Comparison of ENCODE assay signal across 8 cellular contexts in the genomic region with DNA sequence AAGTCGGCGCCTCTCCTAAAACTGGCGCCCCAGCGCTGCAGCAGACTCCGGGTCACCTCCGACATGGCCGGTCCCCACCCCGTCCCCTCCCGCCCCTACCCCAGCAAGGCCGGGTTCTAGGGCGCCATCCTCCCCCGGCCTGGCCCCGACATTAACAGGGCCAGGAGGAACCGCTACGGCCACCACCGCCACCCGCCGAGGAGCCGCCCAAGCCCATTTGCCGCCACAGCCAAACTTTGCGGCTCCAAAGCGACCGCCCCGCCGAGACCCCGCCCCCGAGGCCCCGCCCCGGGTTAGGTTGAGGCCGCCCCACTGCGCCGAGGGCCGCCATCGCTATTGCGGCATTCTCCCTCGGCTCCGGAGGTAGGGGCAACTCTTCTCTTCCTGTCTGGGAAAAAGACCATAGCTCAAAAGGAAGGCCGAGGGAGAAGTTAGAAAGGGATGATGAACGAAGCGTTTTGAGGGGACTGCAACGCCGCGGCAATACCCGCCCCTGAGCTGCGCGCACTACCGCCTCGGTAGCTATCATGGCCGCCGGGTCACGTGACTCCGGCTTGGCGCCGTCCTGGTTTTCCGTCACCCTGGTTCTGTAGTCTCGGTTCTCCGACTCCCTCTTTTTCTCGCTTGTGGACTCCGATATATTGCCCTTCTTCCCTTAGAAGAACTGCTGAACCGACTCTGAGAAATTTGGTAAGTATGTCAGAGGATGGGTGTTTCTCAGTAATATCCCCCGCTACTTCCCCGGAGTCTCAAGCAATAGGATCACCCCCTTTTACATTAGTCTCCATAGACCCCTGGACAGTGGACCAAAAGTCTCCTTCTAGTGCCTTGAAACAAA. TPM values are rescaled to one million over a fixed set of nuclear protein-coding genes. Genes with fewer than 3 reads are reported as not detected.
DNase-seq lines count a peak whose midpoint lies in the region; ATAC-seq and TF ChIP-seq lines count a peak whose summit lies in the region.

Gene AIDA (minus strand): TSS at position 239 of the 838 bp plus-strand sequence. CDS start 174 bp downstream, at position 65.
A gene with protein sequence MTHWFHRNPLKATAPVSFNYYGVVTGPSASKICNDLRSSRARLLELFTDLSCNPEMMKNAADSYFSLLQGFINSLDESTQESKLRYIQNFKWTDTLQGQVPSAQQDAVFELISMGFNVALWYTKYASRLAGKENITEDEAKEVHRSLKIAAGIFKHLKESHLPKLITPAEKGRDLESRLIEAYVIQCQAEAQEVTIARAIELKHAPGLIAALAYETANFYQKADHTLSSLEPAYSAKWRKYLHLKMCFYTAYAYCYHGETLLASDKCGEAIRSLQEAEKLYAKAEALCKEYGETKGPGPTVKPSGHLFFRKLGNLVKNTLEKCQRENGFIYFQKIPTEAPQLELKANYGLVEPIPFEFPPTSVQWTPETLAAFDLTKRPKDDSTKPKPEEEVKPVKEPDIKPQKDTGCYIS (plus strand): TSS at position 312 of the 838 bp plus-strand sequence. CDS start 3,136 bp downstream, outside the sequence.

- H3K36me3 ChIP-seq in PC-9 (ENCODE audit: low read depth) (peaks cover 9% of the 10 kb centered on the region), mucosa of stomach (ENCODE audit: control insufficient read depth, insufficient read depth, low read length) (no peaks in the 10 kb centered on the region)

- H3K9ac ChIP-seq in mucosa of stomach (ENCODE audit: low read length): peak within 1 kb of the TSS; percentile 93

- TF ChIP-seq CTCF in PC-9 (conservative IDR thresholded peaks at IDR 0.05): no peak
- no peak for TF ChIP-seq CTCF in epithelial cell of proximal tubule (conservative IDR thresholded peaks at IDR 0.05; ENCODE audit: low read depth, low read length)

- peak within 1 kb of the TSS; percentile 82 for H3K4me2 ChIP-seq in PC-9

- H3F3A ChIP-seq in PC-9 (ENCODE audit: insufficient read depth, low read depth): peaks cover 37% of the 10 kb centered on the region

- H3K4me3 ChIP-seq in PC-9 (peak within 1 kb of the TSS; percentile 89), epithelial cell of proximal tubule (ENCODE audit: low read depth, low read length) (peak within 1 kb of the TSS; percentile 84), mucosa of stomach (ENCODE audit: low read length) (peak within 1 kb of the TSS; percentile 81)

- BruUV-seq in PC-9 (replicated peaks; lab: Mats Ljungman, UMichigan): TSS peak; percentile 50

- POLR2A ChIA-PET in PC-9 (lab: Charles Lee; ENCODE audit: unreplicated experiment): interaction anchor here (0.6 to 0.7 kb wide), 5 partner anchors 64 to 989 kb away, joined by 3 to 12 read pairs (median 3); partner anchors contain the start of gene TAF1A

- no peaks in the 10 kb centered on the region for H3K9me3 ChIP-seq in PC-9 (ENCODE audit: insufficient read depth, low read depth)
- H3K9me3 ChIP-seq in mucosa of stomach (ENCODE audit: control insufficient read depth, low read length): no peaks in the 10 kb centered on the region

- no peaks in the 10 kb centered on the region for H3K27me3 ChIP-seq in PC-9 (ENCODE audit: insufficient read depth, low read depth)
- H3K27me3 ChIP-seq in mucosa of stomach (ENCODE audit: control insufficient read depth, insufficient read depth, low read length): no peaks in the 10 kb centered on the region

- no peaks in the 10 kb centered on the region for H4K20me1 ChIP-seq in PC-9 (ENCODE audit: insufficient read depth)

- H3K79me2 ChIP-seq in PC-9 (ENCODE audit: low read depth): peaks cover 49% of the 10 kb centered on the region

- H3K4me1 ChIP-seq in PC-9 (replicated peaks; ENCODE audit: insufficient read depth) (peaks cover 15% of the 10 kb centered on the region), mucosa of stomach (ENCODE audit: control insufficient read depth, insufficient read depth, low read length) (peaks cover 14% of the 10 kb centered on the region)

- H3K27ac ChIP-seq in PC-9: peak within 1 kb of the TSS; percentile 87

- ATAC-seq in GM21723 (IDR thresholded peaks at IDR 0.05; ENCODE audit: unreplicated experiment): peak; percentile 86

- in situ Hi-C loops in KBM-7 (cut with MboI; ENCODE audit: low pct_unique_long_range_greater_than_20kb, low sequenced_read_pairs): no loop called here

- intact Hi-C loops in PC-9 (cut with micrococcal nuclease; ENCODE audit: unreplicated experiment): loop anchor here (1.0 kb wide), 2 partner anchors 68 to 247 kb away; no protein-coding TSS in a partner anchor

- CTCF ChIA-PET in PC-9 (lab: Charles Lee): no interaction called here

- peak within 1 kb of the TSS; percentile 100 for H2AFZ ChIP-seq in PC-9

- H3K9me2 ChIP-seq in PC-9 (ENCODE audit: insufficient read depth): no peaks in the 10 kb centered on the region

- DNase-seq in DMS153 treated with DMSO at 0.1 percent for 48 hours (lab: John Stamatoyannopoulos, UW; ENCODE audit: unreplicated experiment): peak; percentile 97
- peak; percentile 89 for DNase-seq in KBM-7
- DNase-seq in PC-9: peak; percentile 64 to 97
- peak; percentile 98 for DNase-seq in activated T-cell treated with anti-CD3 and anti-CD28 coated beads, Interleukin-2, amount 50 U/mL, for 1 hour
- DNase-seq in epithelial cell of proximal tubule (ENCODE audit: low read depth): no peak
- peak; percentile 93 to 97 for DNase-seq in stimulated activated CD8-positive, alpha-beta memory T cell treated with anti-CD3 and anti-CD28 coated beads, Interleukin-7, amount 100 ng/mL, for 1 hour (ENCODE audit: low read depth in 2 of 2)

RNA-seq across cellular contexts. Expression of gene AIDA, which starts in this region (rescaled TPM):
- total RNA-seq in PC-9 (2021): 47.9 and 60.0 TPM in 2 replicates
- 45.5 and 51.1 TPM in 2 replicates for total RNA-seq in epithelial cell of proximal tubule

RNA-seq across cellular contexts. Expression of the second gene that starts in this region (rescaled TPM):
- 64.3 and 99.1 TPM in 2 replicates for total RNA-seq in PC-9 (2021)
- 36.3 and 41.5 TPM in 2 replicates for total RNA-seq in epithelial cell of proximal tubule
